In genomic region chr7:39088730-39089129, GRCh38 we compare ENCODE assay signal across 22 cellular contexts.
"Had no signal": no experiment of that assay in that cellular context is flagged by ENCODE, and none has a peak within 500 bp of the region (broad histone marks: within the 10 kb centered on the region; RNA-seq: fewer than 3 reads in every experiment).

No MANE protein-coding gene starts in this region.

- H3K36me3 Mint-ChIP-seq: activated naive CD8-positive, alpha-beta T cell treated with anti-CD3 and anti-CD28 coated beads, Interleukin-2, amount 10 ng/mL, durations not matched to agents 7 days and 5 days; brain; natural killer cell treated with Interleukin-12 subunit alpha and Interleukin-12 subunit beta and Interleukin-15 and Interleukin-18, amount 100 ng/mL, for 72 hours had no signal

- H3K4me3 ChIP-seq: coronary artery, right atrium auricular region, skin epidermis, tibial nerve, vagina had no signal

- H3K9me3 Mint-ChIP-seq: activated naive CD8-positive, alpha-beta T cell treated with anti-CD3 and anti-CD28 coated beads, Interleukin-2, amount 10 ng/mL, durations not matched to agents 7 days and 5 days; activated T-helper 1 cell treated with anti-CD3 and anti-CD28 coated beads, Interleukin-12 subunit alpha, Interleukin-12 subunit beta, Interleukin-2, Interleukin-4 antibody, amounts not matched to agents 30 ng/mL and 10 ng/mL and 1 ng/mL, durations not matched to agents 14 hours and 24 hours and 36 hours; brain; central memory CD8-positive, alpha-beta T cell; natural killer cell treated with Interleukin-12 subunit alpha and Interleukin-12 subunit beta and Interleukin-15 and Interleukin-18, amount 100 ng/mL, for 72 hours had no signal

- H3K4me1 Mint-ChIP-seq: activated naive CD8-positive, alpha-beta T cell treated with anti-CD3 and anti-CD28 coated beads, Interleukin-2, amount 10 ng/mL, durations not matched to agents 7 days and 5 days; central memory CD8-positive, alpha-beta T cell had no signal

- H3K4me3 Mint-ChIP-seq: activated naive CD8-positive, alpha-beta T cell treated with anti-CD3 and anti-CD28 coated beads, Interleukin-2, amount 10 ng/mL, durations not matched to agents 7 days and 5 days; activated T-helper 1 cell treated with anti-CD3 and anti-CD28 coated beads, Interleukin-12 subunit alpha, Interleukin-12 subunit beta, Interleukin-2, Interleukin-4 antibody, amounts not matched to agents 30 ng/mL and 10 ng/mL and 1 ng/mL, durations not matched to agents 14 hours and 24 hours and 36 hours; brain; central memory CD8-positive, alpha-beta T cell; natural killer cell treated with Interleukin-12 subunit alpha and Interleukin-12 subunit beta and Interleukin-15 and Interleukin-18, amount 100 ng/mL, for 72 hours had no signal

- DNase-seq: activated CD4-positive, alpha-beta T cell treated with anti-CD3 and anti-CD28 coated beads, Interleukin-2, amount 50 U/mL, for 1 hour; activated CD8-positive, alpha-beta memory T cell treated with anti-CD3 and anti-CD28 coated beads for 24 hours; activated naive CD4-positive, alpha-beta T cell; activated naive CD8-positive, alpha-beta T cell treated with anti-CD3 and anti-CD28 coated beads, Interleukin-2, amount 10 ng/mL, durations not matched to agents 7 days and 5 days; effector CD4-positive, alpha-beta T cell; foreskin fibroblast; hypothalamus; kidney glomerular epithelial cell; stimulated activated CD4-positive, alpha-beta T cell treated with anti-CD3 and anti-CD28 coated beads, Interleukin-15, amount 100 ng/mL, for 24 hours; stimulated activated CD4-positive, alpha-beta T cell treated with anti-CD3 and anti-CD28 coated beads, Interleukin-4, amount 100 ng/mL, for 1 hour; stimulated activated naive CD4-positive, alpha-beta T cell had no signal

- H3K27ac ChIP-seq: coronary artery, right atrium auricular region, skin epidermis, tibial nerve, vagina had no signal

- H3K27ac Mint-ChIP-seq: activated naive CD8-positive, alpha-beta T cell treated with anti-CD3 and anti-CD28 coated beads, Interleukin-2, amount 10 ng/mL, durations not matched to agents 7 days and 5 days; activated T-helper 1 cell treated with anti-CD3 and anti-CD28 coated beads, Interleukin-12 subunit alpha, Interleukin-12 subunit beta, Interleukin-2, Interleukin-4 antibody, amounts not matched to agents 30 ng/mL and 10 ng/mL and 1 ng/mL, durations not matched to agents 14 hours and 24 hours and 36 hours; natural killer cell treated with Interleukin-12 subunit alpha and Interleukin-12 subunit beta and Interleukin-15 and Interleukin-18, amount 100 ng/mL, for 72 hours; progenitor cell of endocrine pancreas had no signal

- ATAC-seq: activated CD4-positive, CD25-positive, alpha-beta regulatory T cell treated with anti-CD3 and anti-CD28 coated beads, Interleukin-2, amount 50 U/mL, for 24 hours; natural killer cell treated with Interleukin-12 subunit alpha and Interleukin-12 subunit beta and Interleukin-15 and Interleukin-18, amount 100 ng/mL, for 72 hours had no signal

- H3K27me3 ChIP-seq: right atrium auricular region, tibial nerve, vagina had no signal
